ENCODE assay signal across 1 cellular context in genomic region chr6:137357263-137357947, GRCh38.
TF ChIP-seq lines count a peak whose summit lies in the region.

No MANE protein-coding gene starts in this region.

TF ChIP-seq in HepG2, 621 proteins besides CTCF, POLR2A, EP300 and RAD21 (continued from another document and continues in another):
- TF ChIP-seq TFDP1 (CRISPR knock-in tag; IDR thresholded peaks at IDR 0.05; ENCODE audit: borderline replicate concordance) (peak; percentile 63), CAMTA2 (CRISPR knock-in tag; IDR thresholded peaks at IDR 0.05; ENCODE audit: borderline replicate concordance) (no peak), PLRG1 (conservative IDR thresholded peaks at IDR 0.05) (no peak), KLF11 (CRISPR knock-in tag; IDR thresholded peaks at IDR 0.05) (peak; percentile 52; the same call in 1 of the 2 replicates), ZNF329 (CRISPR knock-in tag; IDR thresholded peaks at IDR 0.05; ENCODE audit: low read depth) (0 out of 2 replicates have a peak, but pooled peaks have one; percentile 26), ATF6 (CRISPR knock-in tag; conservative IDR thresholded peaks at IDR 0.05) (peak; percentile 79; the same call in 1 of the 2 replicates), ZNF841 (CRISPR knock-in tag; IDR thresholded peaks at IDR 0.05; ENCODE audit: borderline replicate concordance) (no peak), ELK4 (CRISPR knock-in tag; IDR thresholded peaks at IDR 0.05; ENCODE audit: borderline replicate concordance) (no peak), ZNF468 (CRISPR knock-in tag; IDR thresholded peaks at IDR 0.05) (no peak), FOXJ3 (CRISPR knock-in tag; IDR thresholded peaks at IDR 0.05; ENCODE audit: borderline replicate concordance) (peak; percentile 88; the same call in 1 of the 2 replicates), ZNF280B (CRISPR knock-in tag; IDR thresholded peaks at IDR 0.05; ENCODE audit: borderline replicate concordance) (no peak), SRSF4 (IDR thresholded peaks at IDR 0.05; ENCODE audit: low read depth, low read length, poor library complexity, severe bottlenecking) (no peak), ZBED4 (CRISPR knock-in tag; IDR thresholded peaks at IDR 0.05; ENCODE audit: borderline replicate concordance) (peak; percentile 73; the same call in 1 of the 2 replicates), ATF2 (CRISPR knock-in tag; IDR thresholded peaks at IDR 0.05) (peak; percentile 94), HOXA7 (CRISPR knock-in tag; IDR thresholded peaks at IDR 0.05) (no peak), MYNN (CRISPR knock-in tag; IDR thresholded peaks at IDR 0.05; ENCODE audit: low read depth) (0 out of 2 replicates have a peak, but pooled peaks have one; percentile 75), ZNF557 (CRISPR knock-in tag; IDR thresholded peaks at IDR 0.05) (no peak), ZNF296 (CRISPR knock-in tag; conservative IDR thresholded peaks at IDR 0.05) (no peak), ZNF260 (CRISPR knock-in tag; IDR thresholded peaks at IDR 0.05; ENCODE audit: borderline replicate concordance, low read depth) (no peak), ZNF383 (CRISPR knock-in tag; IDR thresholded peaks at IDR 0.05; ENCODE audit: borderline replicate concordance) (peak; percentile 42; the same call in 1 of the 2 replicates), SIN3B (IDR thresholded peaks at IDR 0.05; ENCODE audit: low read length) (no peak), NR2F2 (IDR thresholded peaks at IDR 0.05; ENCODE audit: borderline replicate concordance, low read depth) (peak; percentile 61; the same call in 1 of the 2 replicates), ELF1 (CRISPR knock-in tag; IDR thresholded peaks at IDR 0.05) (peak; percentile 64), ZNF317 (CRISPR knock-in tag; IDR thresholded peaks at IDR 0.05) (peak; percentile 35; the same call in 1 of the 2 replicates), ZNF878 (CRISPR knock-in tag; IDR thresholded peaks at IDR 0.05) (peak; percentile 67; the same call in 1 of the 2 replicates), SALL2 (CRISPR knock-in tag; IDR thresholded peaks at IDR 0.05) (peak; percentile 50), AHR (CRISPR knock-in tag; IDR thresholded peaks at IDR 0.05) (peak; percentile 68; the same call in 1 of the 2 replicates), NR2C2 (CRISPR knock-in tag; IDR thresholded peaks at IDR 0.05; ENCODE audit: borderline replicate concordance) (peak; percentile 83), RNF2 (conservative IDR thresholded peaks at IDR 0.05; ENCODE audit: low read depth) (peak; percentile 38; the same call in 1 of the 2 replicates), ZNF780A (CRISPR knock-in tag; IDR thresholded peaks at IDR 0.05) (peak; percentile 65; the same call in 1 of the 2 replicates), YEATS2 (CRISPR knock-in tag; IDR thresholded peaks at IDR 0.05; ENCODE audit: borderline replicate concordance) (peak; percentile 81; the same call in 1 of the 2 replicates), SNAPC2 (CRISPR knock-in tag; IDR thresholded peaks at IDR 0.05) (peak; percentile 68; the same call in 1 of the 2 replicates), AHDC1 (CRISPR knock-in tag; IDR thresholded peaks at IDR 0.05; ENCODE audit: borderline replicate concordance) (peak; percentile 93), ZNF263 (CRISPR knock-in tag; IDR thresholded peaks at IDR 0.05) (no peak), KMT2B (CRISPR knock-in tag; IDR thresholded peaks at IDR 0.05) (peak; percentile 65; the same call in 1 of the 2 replicates), ZNF33B (CRISPR knock-in tag; IDR thresholded peaks at IDR 0.05) (no peak; the same call in 1 of the 2 replicates), CREBL2 (CRISPR knock-in tag; IDR thresholded peaks at IDR 0.05; ENCODE audit: borderline replicate concordance) (0 out of 2 replicates have a peak, but pooled peaks have one; percentile 22), HOMEZ (CRISPR knock-in tag; IDR thresholded peaks at IDR 0.05; ENCODE audit: low read depth) (peak; percentile 100), ZNF580 (CRISPR knock-in tag; IDR thresholded peaks at IDR 0.05; ENCODE audit: borderline replicate concordance, low read depth) (peak; percentile 89; the same call in 1 of the 2 replicates), ZNF879 (CRISPR knock-in tag; IDR thresholded peaks at IDR 0.05) (no peak)
